11 cellular contexts compared by ENCODE assay signal in the genomic region with DNA sequence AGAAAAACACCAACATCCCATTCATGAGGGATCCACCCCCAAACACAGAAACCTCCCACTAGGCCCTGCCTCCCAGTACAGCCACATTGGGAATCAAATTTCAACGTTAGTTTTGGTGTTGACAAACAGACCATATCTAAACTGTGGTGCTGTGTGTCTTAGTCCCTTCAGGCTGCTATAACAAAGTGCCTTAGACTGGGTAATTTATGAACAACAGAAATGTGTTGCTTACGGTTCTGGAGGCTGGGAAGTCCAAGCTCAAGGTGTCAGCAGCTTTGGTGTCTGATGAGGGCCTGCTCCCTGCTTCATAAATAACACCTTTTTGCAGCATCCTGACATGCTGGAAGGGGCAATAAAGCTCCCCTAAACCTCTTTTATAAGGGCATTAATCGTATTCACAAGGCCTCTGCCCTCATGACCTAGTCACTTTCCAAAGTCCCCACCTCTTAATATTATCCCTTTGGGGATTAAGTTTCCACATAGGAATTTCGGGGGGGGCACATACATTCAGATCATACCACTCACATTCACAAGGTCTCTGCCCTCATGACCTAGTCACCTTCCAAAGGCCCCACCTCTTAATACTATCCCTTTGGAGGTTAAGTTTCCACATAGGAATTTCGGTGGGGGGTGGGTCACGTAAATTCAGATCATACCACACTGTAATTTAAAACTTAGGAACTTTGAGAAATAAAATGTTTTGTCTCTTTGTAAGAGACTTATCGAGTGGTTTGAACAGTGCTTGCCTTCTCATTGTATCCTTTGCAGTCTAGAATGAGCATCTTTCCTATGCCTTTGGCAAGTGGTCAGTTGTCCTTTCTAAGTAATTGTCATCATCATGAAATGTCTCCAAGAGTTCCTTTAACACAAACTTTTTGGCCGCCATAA. TPM values are rescaled to one million over a fixed set of nuclear protein-coding genes. Genes with fewer than 3 reads are reported as not detected.
DNase-seq lines count a peak whose midpoint lies in the region; ATAC-seq and TF ChIP-seq lines count a peak whose summit lies in the region.
"Had no signal": no experiment of that assay in that cellular context is flagged by ENCODE, and none has a peak within 500 bp of the region (broad histone marks: within the 10 kb centered on the region; RNA-seq: fewer than 3 reads in every experiment).

No MANE protein-coding gene starts in this region.

- H3F3A ChIP-seq in GM23248 (ENCODE audit: insufficient read depth), result peaks cover 36% of the 10 kb centered on the region

- H3K9ac ChIP-seq in GM23248 (no peak overlapping the region), fibroblast of lung (ENCODE audit: insufficient read depth, low read length) (no peak overlapping the region)

- WGBS in GM23248 (ENCODE audit: low coverage in 1 of 2, low lambda C conversion rate in 2 of 2, missing lambda C conversion rate in 2 of 2), 2 experiments, result 85 to 88% methylated on average over 8 of the region's 8 CpGs
- WGBS in sigmoid colon, 2 donors, result 90 to 92% methylated on average over 8 of the region's 8 CpGs

- no peaks in the 10 kb centered on the region for H3K9me2 ChIP-seq in GM23248 (ENCODE audit: insufficient read depth)

- peak; percentile 54 for ATAC-seq in SK-N-SH treated with all-trans-retinoic acid at 6 μM for 48 hours
- no peak for ATAC-seq in HG03354 (IDR thresholded peaks at IDR 0.05; ENCODE audit: poor library complexity, severe bottlenecking, unreplicated experiment)

- no peak for TF ChIP-seq POLR2A in sigmoid colon (IDR thresholded peaks at IDR 0.05)

- peak overlapping the region; percentile 56 for H3K27ac ChIP-seq in GM23248
- peak overlapping the region; percentile 80 for H3K27ac ChIP-seq in fibroblast of lung (ENCODE audit: insufficient read depth, low read length)
- H3K27ac ChIP-seq in sigmoid colon, result peak overlapping the region; percentile 52 to 74 (median 66)

- H3K36me3 ChIP-seq in GM23248 (ENCODE audit: low read depth), result peaks cover 12% of the 10 kb centered on the region; the same call in 1 of the 2 replicates
- no peaks in the 10 kb centered on the region for H3K36me3 ChIP-seq in fibroblast of lung (ENCODE audit: control insufficient read depth, insufficient read depth, low read length)
- peaks cover 0 to 21% (median 2%) of the 10 kb centered on the region in 4 donors for H3K36me3 ChIP-seq in sigmoid colon

- H3K27me3 ChIP-seq in GM23248 (replicated peaks; ENCODE audit: insufficient read depth) (no peaks in the 10 kb centered on the region), fibroblast of lung (ENCODE audit: control insufficient read depth, insufficient read depth, low read length) (no peaks in the 10 kb centered on the region), sigmoid colon (no peaks in the 10 kb centered on the region)

- POLR2A ChIA-PET in GM10248 (lab: Yijun Ruan, JAX), result no interaction called here

- in situ Hi-C loops in GM23248 (cut with MboI), result no loop called here

- H3K4me2 ChIP-seq in GM23248 (ENCODE audit: unreplicated experiment) (peak overlapping the region; percentile 66), fibroblast of lung (ENCODE audit: extremely low read depth, insufficient read depth, low read length) (peak overlapping the region; percentile 67)

- peaks cover 7% of the 10 kb centered on the region; the same call in 1 of the 2 replicates for H4K20me1 ChIP-seq in GM23248 (ENCODE audit: insufficient read depth)
- H4K20me1 ChIP-seq in fibroblast of lung (ENCODE audit: control insufficient read depth, extremely low read depth, insufficient read depth, low read length), result no peaks in the 10 kb centered on the region

- intact Hi-C loops in sigmoid colon (cut with DNase I), result loop anchor here (2.0 to 5.0 kb wide), 2 partner anchors 28 to 34 kb away; partner anchors contain the start of genes DPY19L3 and ZNF507

- no peak for DNase-seq in GM23248
- no peak for DNase-seq in fibroblast of lung (ENCODE audit: low read depth in 2 of 2)
- DNase-seq in sigmoid colon, result no peak
- DNase-seq in GM10248 (ENCODE audit: extremely low spot score), result no peak
- DNase-seq in inferior parietal cortex (ENCODE audit: extremely low spot score), result no peak
- DNase-seq in mucosa of gallbladder (ENCODE audit: low spot score), result no peak
- DNase-seq: DMS 273 treated with DMSO at 0.1 percent for 48 hours, NCI-H2227 treated with DMSO at 0.1 percent for 48 hours, T-helper 2 cell had no signal

- no peak overlapping the region for H2AFZ ChIP-seq in GM23248
- no peak overlapping the region for H2AFZ ChIP-seq in fibroblast of lung (ENCODE audit: low read length)

- no peaks in the 10 kb centered on the region for H3K9me3 ChIP-seq in GM23248 (ENCODE audit: low read depth)
- H3K9me3 ChIP-seq in fibroblast of lung (ENCODE audit: control insufficient read depth, insufficient read depth, low read depth, low read length), result no peaks in the 10 kb centered on the region
- H3K9me3 ChIP-seq in sigmoid colon, result no peaks in the 10 kb centered on the region

- H3K4me3 ChIP-seq in GM23248, result peak overlapping the region; percentile 25; the same call in 1 of the 2 replicates
- H3K4me3 ChIP-seq in fibroblast of lung (replicated peaks in 1 of 4; ENCODE audit: control extremely low read depth in 1 of 4, insufficient read depth in 1 of 4, low read depth in 3 of 4, low read length in 4 of 4), result peak overlapping the region in 3 of 4 experiments; percentile 7 to 32 (median 10)
- no peak overlapping the region for H3K4me3 ChIP-seq in sigmoid colon

- CTCF ChIA-PET in GM10248 (lab: Yijun Ruan, JAX), result no interaction called here

- H3K4me1 ChIP-seq in GM23248 (ENCODE audit: insufficient read depth), result peaks cover 20% of the 10 kb centered on the region
- H3K4me1 ChIP-seq in fibroblast of lung (ENCODE audit: control insufficient read depth, extremely low read depth, insufficient read depth, low read length), result peaks cover 15% of the 10 kb centered on the region
- H3K4me1 ChIP-seq in sigmoid colon, result peaks cover 0 to 26% (median 22%) of the 10 kb centered on the region in 4 donors

- peaks cover 45% of the 10 kb centered on the region for H3K79me2 ChIP-seq in GM23248 (ENCODE audit: insufficient read depth)
- peaks cover 22% of the 10 kb centered on the region for H3K79me2 ChIP-seq in fibroblast of lung (ENCODE audit: control insufficient read depth, insufficient read depth, low read length)

- no peak for TF ChIP-seq CTCF in fibroblast of lung (conservative IDR thresholded peaks at IDR 0.05 in 1 of 2, IDR thresholded peaks at IDR 0.05 in 1 of 2; ENCODE audit: low read depth in 1 of 2, low read length in 2 of 2)
- TF ChIP-seq CTCF in sigmoid colon (IDR thresholded peaks at IDR 0.05), result no peak
- TF ChIP-seq CTCF in GM10248 (IDR thresholded peaks at IDR 0.05; ENCODE audit: control extremely low read depth, extremely low read depth, low read depth, missing control alignments), result no peak

- TF ChIP-seq EP300 in sigmoid colon (IDR thresholded peaks at IDR 0.05), result no peak

TF ChIP-seq in SK-N-SH treated with all-trans-retinoic acid at 6 μM for 48 hours, 23 proteins besides CTCF, POLR2A, EP300 and RAD21 (continues in another document):
- TF ChIP-seq ESRRG (CRISPR knock-in tag; IDR thresholded peaks at IDR 0.05), result no peak
- TF ChIP-seq GLIS3 (CRISPR knock-in tag; IDR thresholded peaks at IDR 0.05), result no peak
- no peak for TF ChIP-seq OSR1 (CRISPR knock-in tag; IDR thresholded peaks at IDR 0.05)
- TF ChIP-seq ARNTL (CRISPR knock-in tag; IDR thresholded peaks at IDR 0.05; ENCODE audit: borderline replicate concordance, low read depth), result no peak
- TF ChIP-seq, protein P1, sequence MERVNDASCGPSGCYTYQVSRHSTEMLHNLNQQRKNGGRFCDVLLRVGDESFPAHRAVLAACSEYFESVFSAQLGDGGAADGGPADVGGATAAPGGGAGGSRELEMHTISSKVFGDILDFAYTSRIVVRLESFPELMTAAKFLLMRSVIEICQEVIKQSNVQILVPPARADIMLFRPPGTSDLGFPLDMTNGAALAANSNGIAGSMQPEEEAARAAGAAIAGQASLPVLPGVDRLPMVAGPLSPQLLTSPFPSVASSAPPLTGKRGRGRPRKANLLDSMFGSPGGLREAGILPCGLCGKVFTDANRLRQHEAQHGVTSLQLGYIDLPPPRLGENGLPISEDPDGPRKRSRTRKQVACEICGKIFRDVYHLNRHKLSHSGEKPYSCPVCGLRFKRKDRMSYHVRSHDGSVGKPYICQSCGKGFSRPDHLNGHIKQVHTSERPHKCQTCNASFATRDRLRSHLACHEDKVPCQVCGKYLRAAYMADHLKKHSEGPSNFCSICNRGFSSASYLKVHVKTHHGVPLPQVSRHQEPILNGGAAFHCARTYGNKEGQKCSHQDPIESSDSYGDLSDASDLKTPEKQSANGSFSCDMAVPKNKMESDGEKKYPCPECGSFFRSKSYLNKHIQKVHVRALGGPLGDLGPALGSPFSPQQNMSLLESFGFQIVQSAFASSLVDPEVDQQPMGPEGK (CRISPR knock-in tag; IDR thresholded peaks at IDR 0.05; ENCODE audit: borderline replicate concordance), result no peak
- no peak for TF ChIP-seq RARB (CRISPR knock-in tag; IDR thresholded peaks at IDR 0.05)
- no peak for TF ChIP-seq ZNF8 (CRISPR knock-in tag; IDR thresholded peaks at IDR 0.05)
- TF ChIP-seq ZFP3 (CRISPR knock-in tag; IDR thresholded peaks at IDR 0.05), result no peak
- TF ChIP-seq SNAI2 (CRISPR knock-in tag; IDR thresholded peaks at IDR 0.05), result no peak
- TF ChIP-seq ISL1 (CRISPR knock-in tag; IDR thresholded peaks at IDR 0.05), result no peak
- TF ChIP-seq TCF4 (CRISPR knock-in tag; IDR thresholded peaks at IDR 0.05; ENCODE audit: borderline replicate concordance), result no peak
- TF ChIP-seq TOX (CRISPR knock-in tag; IDR thresholded peaks at IDR 0.05; ENCODE audit: borderline replicate concordance), result no peak
- no peak for TF ChIP-seq ZFP30 (CRISPR knock-in tag; IDR thresholded peaks at IDR 0.05)

RNA-seq across cellular contexts. Expression of gene ZNF507, which starts 27.6 kb away (rescaled TPM):
- total RNA-seq in GM23248 (2014; rRNA removed; shearing (Covaris generic)), result 4.9 and 5.2 TPM in 2 replicates
- 4.3 and 4.9 TPM in 2 replicates for polyA plus RNA-seq in GM23248 (2016; fragmentation: Nextera tagmentation; extraction: Ambion mirVana)
- 11.3 and 12.1 TPM in 2 replicates for total RNA-seq in fibroblast of lung
- polyA plus RNA-seq in fibroblast of lung, result 15.6 and 17.8 TPM in 2 replicates
- polyA plus RNA-seq in fibroblast of lung (2012), result 7.4 and 7.7 TPM in 2 replicates
- 3.2 and 8.2 TPM in 2 replicates for polyA minus RNA-seq in fibroblast of lung (ENCODE audit: low replicate concordance)
- total RNA-seq in sigmoid colon, result 10 to 100 TPM; 19.3 to 27.1 (median 23.7) TPM
- 1 to 10 TPM; 2.1 to 7.2 (median 3.6) TPM for polyA plus RNA-seq in sigmoid colon
- total RNA-seq in mucosa of gallbladder, result 21.8 TPM

RNA-seq across cellular contexts. Expression of gene DPY19L3, which starts 32.6 kb away (rescaled TPM):
- total RNA-seq in GM23248 (2014; rRNA removed; shearing (Covaris generic)), result 15.3 and 20.0 TPM in 2 replicates
- polyA plus RNA-seq in GM23248 (2016; fragmentation: Nextera tagmentation; extraction: Ambion mirVana) (7.5 and 7.6 TPM in 2 replicates), fibroblast of lung (24.2 and 31.9 TPM in 2 replicates), sigmoid colon (1 to 10 TPM; 1.2 to 4.0 (median 1.4) TPM)
- total RNA-seq in fibroblast of lung (17.5 and 18.8 TPM in 2 replicates), sigmoid colon (10 to 100 TPM; 11.4 to 33.5 (median 25.0) TPM), mucosa of gallbladder (17.8 TPM)
- polyA plus RNA-seq in fibroblast of lung (2012), result 11.3 and 15.3 TPM in 2 replicates
- 46.6 and 80.8 TPM in 2 replicates for polyA minus RNA-seq in fibroblast of lung (ENCODE audit: low replicate concordance)

Comparison
In these comparisons a context has a peak if more than half of its experiments do, and no peak if none do; other contexts are left out.
1. H3K4me3 ChIP-seq: peak in GM23248 (single experiment) and fibroblast of lung (3 of 4); none in sigmoid colon (0 of 4).
2. Peak in every context shown above with its lines, with median percentiles within 50 percentile points of each other: H3K27ac ChIP-seq.